8 cellular contexts compared by ENCODE assay signal in the genomic region with DNA sequence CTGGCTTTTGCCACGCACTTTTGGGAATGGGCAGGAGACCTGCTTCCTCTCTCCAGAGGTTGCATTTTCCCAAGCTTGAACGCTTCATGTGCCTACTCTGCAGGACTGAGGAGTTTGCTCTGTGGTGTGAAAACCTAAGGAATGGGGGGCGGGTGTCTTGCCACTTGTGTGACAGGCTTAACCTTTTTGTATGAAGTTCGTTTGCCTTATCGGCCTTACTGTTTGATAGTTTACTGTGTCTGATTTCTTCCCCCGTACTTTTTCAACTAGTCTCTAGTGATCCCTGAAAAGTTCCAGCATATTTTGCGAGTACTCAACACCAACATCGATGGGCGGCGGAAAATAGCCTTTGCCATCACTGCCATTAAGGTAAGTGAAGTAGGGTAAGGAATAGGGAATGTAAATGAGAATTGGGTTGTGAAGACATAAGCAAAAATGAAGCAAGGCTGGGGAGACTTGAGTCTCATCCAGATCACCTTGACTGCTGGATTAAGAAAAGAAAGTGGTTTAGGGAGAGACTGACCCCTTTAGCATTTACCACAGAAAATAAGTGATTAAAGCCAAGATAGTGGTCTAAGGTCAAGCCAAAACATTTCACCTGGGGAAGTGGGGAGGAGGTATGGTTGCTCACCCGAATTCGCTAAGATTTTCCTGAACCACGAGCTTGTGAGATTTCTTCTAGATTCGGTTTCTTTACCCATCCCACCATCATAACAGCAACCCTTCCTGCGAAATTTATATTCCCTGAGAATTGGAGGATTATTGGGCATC. TPM values are rescaled to one million over a fixed set of nuclear protein-coding genes. Genes with fewer than 3 reads are reported as not detected.
A peak's percentile ranks its signal among the peaks of the same experiment; 100 is the strongest.
DNase-seq lines count a peak whose midpoint lies in the region; ATAC-seq and TF ChIP-seq lines count a peak whose summit lies in the region.

No MANE protein-coding gene starts in this region.

- peak overlapping the region; percentile 74 to 92 (median 88) for H3K4me3 ChIP-seq in BLaER1 treated with 17β-estradiol and CSF1 and Interleukin-3, amounts not matched to agents 10 nM and 100 nM
- peak overlapping the region; percentile 93 for H3K4me3 ChIP-seq in OCI-LY1 (ENCODE audit: low read depth, low read length, poor library complexity, severe bottlenecking)

- peaks cover 76% of the 10 kb centered on the region for H3K36me3 Mint-ChIP-seq in effector memory CD8-positive, alpha-beta T cell (ENCODE audit: insufficient read depth)
- H3K36me3 Mint-ChIP-seq in neural crest cell (ENCODE audit: low read depth): peaks cover 20% of the 10 kb centered on the region

- H3K36me3 ChIP-seq in BLaER1 treated with 17β-estradiol and CSF1 and Interleukin-3, amounts not matched to agents 10 nM and 100 nM: peaks cover 65 to 72% (median 68%) of the 10 kb centered on the region in 11 experiments
- H3K36me3 ChIP-seq in OCI-LY1 (ENCODE audit: insufficient read depth, low read length): peaks cover 69% of the 10 kb centered on the region

- H3K27ac Mint-ChIP-seq in effector memory CD8-positive, alpha-beta T cell: peak overlapping the region; percentile 99
- peak overlapping the region; percentile 92 for H3K27ac Mint-ChIP-seq in neural crest cell (ENCODE audit: unreplicated experiment)

- no peaks in the 10 kb centered on the region for H3K27me3 Mint-ChIP-seq in effector memory CD8-positive, alpha-beta T cell
- no peaks in the 10 kb centered on the region for H3K27me3 Mint-ChIP-seq in neural crest cell (ENCODE audit: low read depth)

- peaks cover 8% of the 10 kb centered on the region; the same call in 1 of the 2 replicates for H3F3A ChIP-seq in OCI-LY1 (ENCODE audit: insufficient read depth, low read length)

- peak overlapping the region; percentile 92 to 99 (median 98); a peak in 21 of 22 replicates for H3K27ac ChIP-seq in BLaER1 treated with 17β-estradiol and CSF1 and Interleukin-3, amounts not matched to agents 10 nM and 100 nM
- peak overlapping the region; percentile 87 for H3K27ac ChIP-seq in OCI-LY1 (ENCODE audit: low read depth, low read length, poor library complexity, severe bottlenecking)

- H2AFZ ChIP-seq in OCI-LY1 (ENCODE audit: low read length): no peak overlapping the region

- no peaks in the 10 kb centered on the region for H3K9me2 ChIP-seq in OCI-LY1 (ENCODE audit: low read depth, low read length)

- DNase-seq in effector memory CD8-positive, alpha-beta T cell: no peak
- DNase-seq in neural crest cell (ENCODE audit: low read depth, low spot score) (no peak), activated gamma-delta T cell treated with Interleukin-2 at 50 U/mL for 16 hours (no peak)
- no peak for DNase-seq in activated effector memory CD4-positive, alpha-beta T cell treated with anti-CD3 and anti-CD28 coated beads, Interleukin-2, amount 50 U/mL, for 16 hours
- DNase-seq in stimulated activated CD4-positive, alpha-beta T cell treated with anti-CD3 and anti-CD28 coated beads, Interleukin-4, amount 100 ng/mL, for 4 hours: no peak

- H3K9me3 Mint-ChIP-seq in effector memory CD8-positive, alpha-beta T cell: no peaks in the 10 kb centered on the region
- H3K9me3 Mint-ChIP-seq in neural crest cell: no peaks in the 10 kb centered on the region

- no peaks in the 10 kb centered on the region for H3K9me3 ChIP-seq in BLaER1 treated with 17β-estradiol and CSF1 and Interleukin-3, amounts not matched to agents 10 nM and 100 nM (replicated peaks in 1 of 11)
- H3K9me3 ChIP-seq in OCI-LY1 (ENCODE audit: low read length): no peaks in the 10 kb centered on the region

- TF ChIP-seq CTCF in OCI-LY1 (IDR thresholded peaks at IDR 0.05; ENCODE audit: low read length) (no peak), neural crest cell (conservative IDR thresholded peaks at IDR 0.05) (no peak)

- H3K4me2 ChIP-seq in BLaER1 treated with 17β-estradiol and CSF1 and Interleukin-3, amounts not matched to agents 10 nM and 100 nM: peak overlapping the region; percentile 90 to 99 (median 97)
- H3K4me2 ChIP-seq in OCI-LY1 (ENCODE audit: low read length): peak overlapping the region; percentile 97

- ATAC-seq in effector memory CD8-positive, alpha-beta T cell (replicated peaks): no peak
- no peak for ATAC-seq in HG03520 (IDR thresholded peaks at IDR 0.05; ENCODE audit: unreplicated experiment)

- H3K79me2 ChIP-seq in OCI-LY1 (ENCODE audit: insufficient read depth, low read length): peaks cover 36% of the 10 kb centered on the region

- peaks cover 55 to 74% (median 61%) of the 10 kb centered on the region in 10 experiments for H3K4me1 ChIP-seq in BLaER1 treated with 17β-estradiol and CSF1 and Interleukin-3, amounts not matched to agents 10 nM and 100 nM
- peaks cover 63% of the 10 kb centered on the region for H3K4me1 ChIP-seq in OCI-LY1 (ENCODE audit: insufficient read depth, low read length, severe bottlenecking)

- H4K20me1 ChIP-seq in BLaER1 treated with 17β-estradiol and CSF1 and Interleukin-3, amounts not matched to agents 10 nM and 100 nM: peaks cover 35 to 49% (median 44%) of the 10 kb centered on the region in 11 experiments; a peak in 21 of 22 replicates
- no peaks in the 10 kb centered on the region for H4K20me1 ChIP-seq in OCI-LY1 (ENCODE audit: insufficient read depth, low read length)

- H3K27me3 ChIP-seq in BLaER1 treated with 17β-estradiol and CSF1 and Interleukin-3, amounts not matched to agents 10 nM and 100 nM: no peaks in the 10 kb centered on the region
- H3K27me3 ChIP-seq in OCI-LY1 (ENCODE audit: insufficient read depth, low read length): no peaks in the 10 kb centered on the region

- H3K9ac ChIP-seq in BLaER1 treated with 17β-estradiol and CSF1 and Interleukin-3, amounts not matched to agents 10 nM and 100 nM: peak overlapping the region; percentile 91 to 99 (median 95)
- peak overlapping the region; percentile 98 for H3K9ac ChIP-seq in OCI-LY1 (ENCODE audit: low read length)

- H3K4me1 Mint-ChIP-seq in effector memory CD8-positive, alpha-beta T cell (ENCODE audit: low read depth in 2 of 2): peaks cover 47 to 53% of the 10 kb centered on the region in 2 donors
- peaks cover 60% of the 10 kb centered on the region for H3K4me1 Mint-ChIP-seq in neural crest cell

- H3K4me3 Mint-ChIP-seq in effector memory CD8-positive, alpha-beta T cell: peak overlapping the region; percentile 97 to 98
- peak overlapping the region; percentile 97 for H3K4me3 Mint-ChIP-seq in neural crest cell

RNA-seq across cellular contexts. Expression of a gene that starts 0.7 kb away (rescaled TPM):
- total RNA-seq in neural crest cell: 2,299 and 2,407 TPM in 2 replicates

RNA-seq across cellular contexts. Expression of a gene that starts 0.9 kb away (rescaled TPM):
- 53.2 and 57.3 TPM in 2 replicates for total RNA-seq in neural crest cell

RNA-seq across cellular contexts. Expression of a gene that starts 4.4 kb away (rescaled TPM):
- total RNA-seq in neural crest cell: 2.0 and 2.8 TPM in 2 replicates

RNA-seq across cellular contexts. Expression of a gene that starts 16.5 kb away (rescaled TPM):
- total RNA-seq in neural crest cell: 54.5 and 60.6 TPM in 2 replicates

RNA-seq across cellular contexts. Expression of a gene that starts 16.9 kb away (rescaled TPM):
- 54.9 and 61.4 TPM in 2 replicates for total RNA-seq in neural crest cell
